Comparison of ENCODE assay signal across 25 cellular contexts in the genomic region with DNA sequence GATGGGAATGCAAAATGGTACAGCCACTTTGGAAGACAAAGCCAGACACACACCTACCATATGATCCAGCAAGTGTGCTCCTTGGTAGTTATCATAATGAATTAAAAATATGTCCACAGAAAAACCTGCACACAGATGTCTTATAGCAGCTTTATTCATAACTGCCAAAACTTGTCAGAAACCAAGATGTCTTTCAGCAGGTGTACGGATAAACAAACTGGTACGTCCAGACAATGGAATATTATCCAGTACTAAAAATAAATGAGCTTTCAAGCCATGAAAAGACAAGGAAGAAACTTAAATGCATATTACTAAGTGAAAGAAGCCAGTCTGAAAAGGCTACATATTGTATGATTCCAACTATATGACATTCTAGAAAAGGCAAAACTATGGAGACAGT. TPM values are rescaled to one million over a fixed set of nuclear protein-coding genes. Genes with fewer than 3 reads are reported as not detected.
DNase-seq lines count a peak whose midpoint lies in the region; ATAC-seq, FAIRE-seq and TF ChIP-seq lines count a peak whose summit lies in the region.
"Had no signal": no experiment of that assay in that cellular context is flagged by ENCODE, and none has a peak within 500 bp of the region (broad histone marks: within the 10 kb centered on the region; RNA-seq: fewer than 3 reads in every experiment).

No MANE protein-coding gene starts in this region.

- no peaks in the 10 kb centered on the region for H3K9me1 ChIP-seq in keratinocyte (ENCODE audit: control insufficient read depth, extremely low read depth, insufficient read depth, low read length)

- no peak overlapping the region for H3K4me3 Mint-ChIP-seq in MCF 10A (ENCODE audit: unreplicated experiment)
- H3K4me3 Mint-ChIP-seq: CD14-positive monocyte; CD4-positive, alpha-beta T cell; CD8-positive, alpha-beta memory T cell had no signal

- H3K9me3 Mint-ChIP-seq in MCF 10A (ENCODE audit: unreplicated experiment), result no peaks in the 10 kb centered on the region
- H3K9me3 Mint-ChIP-seq: CD14-positive monocyte; CD4-positive, alpha-beta T cell; CD8-positive, alpha-beta memory T cell had no signal

- no peaks in the 10 kb centered on the region for H3K79me2 ChIP-seq in keratinocyte (ENCODE audit: control insufficient read depth, insufficient read depth, low read length)

- BruUV-seq in MCF 10A (replicated peaks; lab: Mats Ljungman, UMichigan), result no TSS peak

- DNase-seq in MCF 10A (ENCODE audit: unreplicated experiment) (no peak), breast epithelium (ENCODE audit: low spot score in 2 of 2) (no peak), keratinocyte (ENCODE audit: low read depth, low spot score) (no peak), gastrocnemius medialis (no peak), left lobe of liver (ENCODE audit: low spot score) (no peak), anterior cingulate cortex (lab: John Stamatoyannopoulos, UW) (no peak)
- DNase-seq: AML-193; BE2C; CD4-positive, alpha-beta T cell; CD8-positive, alpha-beta memory T cell; DMS53; DMS79 treated with DMSO at 0.1 percent for 48 hours; GF-D8; GM23248; H7; HCEC 1CT had no signal

- in situ Hi-C loops in gastrocnemius medialis (cut with MboI; ENCODE audit: low sequenced_read_pairs in 4 of 4), result no loop called here

- dilution Hi-C loops in keratinocyte (cut with MboI; ENCODE audit: extremely low pct_ligation_motif_present, low sequenced_read_pairs), result no loop called here

- H3K9ac ChIP-seq in keratinocyte (ENCODE audit: control insufficient read depth, extremely low read depth, insufficient read depth, low read length), result no peak overlapping the region
- H3K9ac ChIP-seq: BLaER1 treated with 17β-estradiol and CSF1 and Interleukin-3, amounts not matched to agents 10 nM and 100 nM; GM23248 had no signal

- H3K27ac Mint-ChIP-seq in MCF 10A (ENCODE audit: low read depth, unreplicated experiment), result peak overlapping the region; percentile 57
- H3K27ac Mint-ChIP-seq: CD4-positive, alpha-beta T cell had no signal

- TF ChIP-seq POLR2A in breast epithelium (IDR thresholded peaks at IDR 0.05) (no peak), gastrocnemius medialis (IDR thresholded peaks at IDR 0.05) (no peak)

- no peaks in the 10 kb centered on the region for H4K20me1 ChIP-seq in keratinocyte (ENCODE audit: control insufficient read depth, extremely low read depth, insufficient read depth, low read length)

- H3K4me3 ChIP-seq in breast epithelium (no peak overlapping the region), keratinocyte (ENCODE audit: control insufficient read depth in 2 of 3, extremely low read depth in 1 of 3, insufficient read depth in 2 of 3, low read depth in 1 of 3, low read length in 3 of 3) (no peak overlapping the region), gastrocnemius medialis (no peak overlapping the region)
- H3K4me3 ChIP-seq: BLaER1 treated with 17β-estradiol and CSF1 and Interleukin-3, amounts not matched to agents 10 nM and 100 nM; GM23248 had no signal

- H3K27me3 ChIP-seq in breast epithelium (no peaks in the 10 kb centered on the region), keratinocyte (ENCODE audit: control insufficient read depth, extremely low read depth, insufficient read depth, low read length) (no peaks in the 10 kb centered on the region), gastrocnemius medialis (no peaks in the 10 kb centered on the region)
- H3K27me3 ChIP-seq: BE2C; BLaER1 treated with 17β-estradiol and CSF1 and Interleukin-3, amounts not matched to agents 10 nM and 100 nM had no signal

- no peaks in the 10 kb centered on the region for H3K27me3 Mint-ChIP-seq in MCF 10A (ENCODE audit: insufficient read depth, unreplicated experiment)
- H3K27me3 Mint-ChIP-seq: CD4-positive, alpha-beta T cell; CD8-positive, alpha-beta memory T cell had no signal

- POLR2A ChIA-PET in MCF 10A (lab: Yijun Ruan, JAX), result interaction anchor here (0.7 to 3.3 kb wide), 7 partner anchors 14 to 71 kb away, joined by 3 to 16 read pairs (median 4); a partner anchor contains a TSS

- H3K36me3 Mint-ChIP-seq in MCF 10A (ENCODE audit: insufficient read depth, unreplicated experiment), result peaks cover 12% of the 10 kb centered on the region

- intact Hi-C loops in MCF 10A (cut with micrococcal nuclease) (no loop called here), breast epithelium (cut with DNase I; ENCODE audit: low total_unique reads) (no loop called here), gastrocnemius medialis (cut with DNase I; ENCODE audit: low total_unique reads) (loop anchor here (5.0 kb wide), 2 partner anchors 49 to 109 kb away; a partner anchor contains a TSS)

- CTCF ChIA-PET in MCF 10A (lab: Yijun Ruan, JAX), result interaction anchor here (0.5 to 0.7 kb wide), 2 partner anchors 44 to 82 kb away, joined by 3 read pairs; no protein-coding TSS in a partner anchor

- ATAC-seq in gastrocnemius medialis, result peak; percentile 77 to 88
- ATAC-seq in HG03039 (IDR thresholded peaks at IDR 0.05; ENCODE audit: unreplicated experiment), result no peak
- no peak for ATAC-seq in left lobe of liver
- ATAC-seq in GM21526 (IDR thresholded peaks at IDR 0.05; ENCODE audit: low FRiP score, unreplicated experiment), result no peak

- H3K4me2 ChIP-seq in keratinocyte (ENCODE audit: control insufficient read depth, extremely low read depth, insufficient read depth, low read depth, low read length), result peak overlapping the region; percentile 55
- H3K4me2 ChIP-seq: BLaER1 treated with 17β-estradiol and CSF1 and Interleukin-3, amounts not matched to agents 10 nM and 100 nM had no signal

- H3K4me1 ChIP-seq in breast epithelium, result no peaks in the 10 kb centered on the region
- peaks cover 18% of the 10 kb centered on the region for H3K4me1 ChIP-seq in keratinocyte (ENCODE audit: control insufficient read depth, extremely low read depth, insufficient read depth, low read length)
- H3K4me1 ChIP-seq in gastrocnemius medialis, result peaks cover 55 to 57% of the 10 kb centered on the region in 2 donors
- H3K4me1 ChIP-seq: BE2C; BLaER1 treated with 17β-estradiol and CSF1 and Interleukin-3, amounts not matched to agents 10 nM and 100 nM had no signal

- no peaks in the 10 kb centered on the region for H3K9me3 ChIP-seq in breast epithelium
- H3K9me3 ChIP-seq in keratinocyte (ENCODE audit: control insufficient read depth, low read depth, low read length), result no peaks in the 10 kb centered on the region
- H3K9me3 ChIP-seq in gastrocnemius medialis, result no peaks in the 10 kb centered on the region
- H3K9me3 ChIP-seq: BE2C had no signal

- no peaks in the 10 kb centered on the region for H3K36me3 ChIP-seq in breast epithelium
- H3K36me3 ChIP-seq in keratinocyte (ENCODE audit: control insufficient read depth in 2 of 2, extremely low read depth in 1 of 2, insufficient read depth in 2 of 2, low read length in 2 of 2), result peaks cover 8 to 17% of the 10 kb centered on the region in 2 experiments
- peaks cover 0 to 20% of the 10 kb centered on the region in 2 donors for H3K36me3 ChIP-seq in gastrocnemius medialis
- H3K36me3 ChIP-seq: BE2C had no signal

- peaks cover 6% of the 10 kb centered on the region for H3K4me1 Mint-ChIP-seq in MCF 10A (ENCODE audit: insufficient read depth, unreplicated experiment)
- H3K4me1 Mint-ChIP-seq: CD14-positive monocyte had no signal

- no peak for TF ChIP-seq CTCF in MCF 10A (IDR thresholded peaks at IDR 0.05; ENCODE audit: unreplicated experiment)
- no peak for TF ChIP-seq CTCF in breast epithelium (IDR thresholded peaks at IDR 0.05)
- no peak for TF ChIP-seq CTCF in keratinocyte (optimal IDR thresholded peaks at IDR 0.05 in 1 of 3, IDR thresholded peaks at IDR 0.05 in 1 of 3, conservative IDR thresholded peaks at IDR 0.05 in 1 of 3; ENCODE audit: extremely low read depth in 1 of 3, insufficient read depth in 2 of 3, low read length in 3 of 3)
- no peak for TF ChIP-seq CTCF in gastrocnemius medialis (IDR thresholded peaks at IDR 0.05 in 4 of 5, conservative IDR thresholded peaks at IDR 0.05 in 1 of 5)

- H2AFZ ChIP-seq in keratinocyte (ENCODE audit: control insufficient read depth, low read length), result no peak overlapping the region
- H2AFZ ChIP-seq: GM23248 had no signal

- H3K27ac ChIP-seq in breast epithelium, result no peak overlapping the region
- H3K27ac ChIP-seq in keratinocyte (ENCODE audit: control insufficient read depth, insufficient read depth, low read length), result no peak overlapping the region
- peak overlapping the region; percentile 72 to 80 (median 76) for H3K27ac ChIP-seq in gastrocnemius medialis
- H3K27ac ChIP-seq: 22Rv1; BLaER1 treated with 17β-estradiol and CSF1 and Interleukin-3, amounts not matched to agents 10 nM and 100 nM; GM23248 had no signal

- no peak for FAIRE-seq in keratinocyte (lab: Jason Lieb, UNC)
- FAIRE-seq: A204.1, D721Med, GM12891, H1 had no signal

RNA-seq across cellular contexts. Expression of a gene that starts 50.3 kb away (rescaled TPM):
- total RNA-seq in MCF 10A (2022) (123 and 131 TPM in 2 replicates), breast epithelium (100 to 1,000 TPM in 1 of 3 donors, 10 to 100 TPM in 2; 77.7 to 202 (median 97.3) TPM), gastrocnemius medialis (10 to 100 TPM; 64.0 to 99.1 (median 71.5) TPM), left lobe of liver (22.0 TPM)
- 117 to 162 TPM (median 133 TPM) in 3 replicates for polyA plus RNA-seq in keratinocyte
- polyA plus RNA-seq in keratinocyte (2011; ENCODE audit: low read depth), result 181 TPM
- polyA plus RNA-seq in keratinocyte (2011; cell fraction: cytosol; rRNA removed), result 162 and 223 TPM in 2 replicates
- polyA plus RNA-seq in keratinocyte (2011; cell fraction: nucleus; rRNA removed), result 75.5 and 98.2 TPM in 2 replicates
- 63.6 and 106 TPM in 2 replicates for polyA plus RNA-seq in keratinocyte (2012; ENCODE audit: low replicate concordance)
- polyA minus RNA-seq in keratinocyte, result 28.6 to 76.1 TPM (median 72.7 TPM) in 3 replicates
- polyA minus RNA-seq in keratinocyte (2011; cell fraction: cytosol; rRNA and poly(A)+ RNA removed), result 67.9 TPM
- polyA minus RNA-seq in keratinocyte (2011; cell fraction: nucleus; rRNA and poly(A)+ RNA removed), result 21.9 and 41.6 TPM in 2 replicates

Comparison
In these comparisons a context has a peak if more than half of its experiments do, and no peak if none do; other contexts are left out.
1. H3K27ac ChIP-seq: peak in gastrocnemius medialis (4 of 4); none in breast epithelium (0 of 2) and keratinocyte (single experiment).
2. ATAC-seq: peak in gastrocnemius medialis (2 of 2); none in HG03039 (single experiment), left lobe of liver (single experiment) and GM21526 (single experiment).